8 cellular contexts compared by ENCODE assay signal in the genomic region with DNA sequence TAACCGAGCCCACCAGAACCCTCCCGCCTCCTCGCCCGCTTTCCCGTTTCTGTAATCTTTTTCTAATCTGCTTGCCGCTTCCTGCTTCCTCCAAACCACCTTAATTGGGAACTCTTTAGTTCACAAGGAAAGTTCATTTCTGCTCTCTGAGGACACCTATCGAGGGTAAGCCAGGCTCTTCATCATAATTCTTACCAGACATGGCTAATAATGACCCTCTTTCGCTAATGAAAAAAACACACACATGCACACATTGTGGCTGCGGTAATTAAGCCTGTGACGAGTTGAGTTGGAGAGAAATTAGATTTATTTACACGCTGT.
DNase-seq lines count a peak whose midpoint lies in the region; ATAC-seq, FAIRE-seq and TF ChIP-seq lines count a peak whose summit lies in the region.

No MANE protein-coding gene starts in this region.

- H3K27ac ChIP-seq in A673 (ENCODE audit: low read depth, low read length, poor library complexity, severe bottlenecking) (peak overlapping the region; percentile 78), HUES6 (ENCODE audit: low read depth, low read length) (peak overlapping the region; percentile 79), HepG2 (ENCODE audit: extremely low read length, insufficient read depth, low read length) (no peak overlapping the region)

- H3K27ac Mint-ChIP-seq in chondrocyte (ENCODE audit: unreplicated experiment), result no peak overlapping the region
- H3K27ac Mint-ChIP-seq in type B pancreatic cell, result peak overlapping the region; percentile 69

- no peak overlapping the region for H3K4me2 ChIP-seq in HepG2 (ENCODE audit: low read depth, low read length)

- H3K27me3 Mint-ChIP-seq in chondrocyte (ENCODE audit: low read depth) (peaks cover 1% of the 10 kb centered on the region), type B pancreatic cell (peaks cover 4% of the 10 kb centered on the region)

- H3K79me2 ChIP-seq in HepG2 (ENCODE audit: insufficient read depth, low read length), result no peaks in the 10 kb centered on the region

- BruUV-seq in A673 (replicated peaks; lab: Mats Ljungman, UMichigan), result no TSS peak
- BruUV-seq in HepG2 (replicated peaks; lab: Mats Ljungman, UMichigan), result no TSS peak

- DNase-seq in A673 (ENCODE audit: low spot score) (peak; percentile 86), chondrocyte (ENCODE audit: low spot score) (no peak), HepG2 (ENCODE audit: low spot score) (no peak), type B pancreatic cell (ENCODE audit: extremely low spot score, unreplicated experiment) (no peak), NCI-H2081 treated with DMSO at 0.1 percent for 48 hours (lab: John Stamatoyannopoulos, UW) (no peak), NCI-H187 treated with DMSO at 0.1 percent for 48 hours (lab: John Stamatoyannopoulos, UW) (no peak), DMS53 treated with DMSO at 0.1 percent for 48 hours (lab: John Stamatoyannopoulos, UW; ENCODE audit: unreplicated experiment) (no peak)

- H3K9ac ChIP-seq in HUES6 (ENCODE audit: low read length) (peak overlapping the region; percentile 71), HepG2 (ENCODE audit: insufficient read depth, low read depth, low read length) (no peak overlapping the region)

- H3K36me3 ChIP-seq in A673 (ENCODE audit: insufficient read depth, low read length, poor library complexity, severe bottlenecking) (no peaks in the 10 kb centered on the region), HUES6 (ENCODE audit: control insufficient read depth, insufficient read depth, low read length) (no peaks in the 10 kb centered on the region), HepG2 (replicated peaks in 1 of 2; ENCODE audit: control insufficient read depth in 1 of 2, insufficient read depth in 2 of 2, low read length in 2 of 2) (no peaks in the 10 kb centered on the region)

- WGBS in HepG2 (ENCODE audit: low lambda C conversion rate), result 15% methylated on average over 11 of the region's 11 CpGs

- no peak for TF ChIP-seq RAD21 in HepG2 (CRISPR knock-in tag; IDR thresholded peaks at IDR 0.05)

- H2AFZ ChIP-seq in HepG2 (ENCODE audit: low read length), result no peak overlapping the region

- H3K4me3 Mint-ChIP-seq in chondrocyte (ENCODE audit: unreplicated experiment) (peak overlapping the region; percentile 60), type B pancreatic cell (peak overlapping the region; percentile 81)

- CTCF ChIA-PET in A673 (lab: Charles Lee) (interaction anchor here (1.3 kb wide), 1 partner anchor 198 kb away, joined by 6 read pairs; no protein-coding TSS in a partner anchor), HepG2 (lab: Yijun Ruan, JAX; ENCODE audit: low intra/inter-chr PET ratio, low total read pairs) (no interaction called here)

- no peak for TF ChIP-seq EP300 in HepG2 (IDR thresholded peaks at IDR 0.05; ENCODE audit: low read depth in 2 of 2, low read length in 2 of 2)
- no peak for TF ChIP-seq EP300 in HepG2 (CRISPR knock-in tag; IDR thresholded peaks at IDR 0.05; ENCODE audit: borderline replicate concordance)

- H3K4me1 ChIP-seq in A673 (ENCODE audit: insufficient read depth, low read length, poor library complexity, severe bottlenecking), result peaks cover 18% of the 10 kb centered on the region
- H3K4me1 ChIP-seq in HUES6 (ENCODE audit: control insufficient read depth, insufficient read depth, low read length), result peaks cover 50% of the 10 kb centered on the region
- H3K4me1 ChIP-seq in HepG2 (ENCODE audit: insufficient read depth, low read length), result no peaks in the 10 kb centered on the region

- POLR2A ChIA-PET in A673 (lab: Charles Lee; ENCODE audit: low non-redundant PET) (no interaction called here), HepG2 (lab: Yijun Ruan, JAX) (no interaction called here)

- no peaks in the 10 kb centered on the region for H3K9me3 ChIP-seq in A673 (ENCODE audit: low read depth, low read length, poor library complexity, severe bottlenecking)
- H3K9me3 ChIP-seq in HUES6 (ENCODE audit: control insufficient read depth, insufficient read depth, low read depth, low read length), result no peaks in the 10 kb centered on the region
- no peaks in the 10 kb centered on the region for H3K9me3 ChIP-seq in HepG2 (ENCODE audit: low read length)

- H3K36me3 Mint-ChIP-seq in chondrocyte (ENCODE audit: low read depth) (no peaks in the 10 kb centered on the region), type B pancreatic cell (no peaks in the 10 kb centered on the region)

- TF ChIP-seq CTCF in A673 (conservative IDR thresholded peaks at IDR 0.05; ENCODE audit: low read depth, low read length) (peak; percentile 68), chondrocyte (IDR thresholded peaks at IDR 0.05) (peak; percentile 80), HepG2 (CRISPR knock-in tag; IDR thresholded peaks at IDR 0.05) (peak; percentile 28; the same call in 1 of the 2 replicates), type B pancreatic cell (conservative IDR thresholded peaks at IDR 0.05) (peak; percentile 60)

- H3K4me1 Mint-ChIP-seq in chondrocyte (ENCODE audit: low read depth), result peaks cover 24% of the 10 kb centered on the region
- H3K4me1 Mint-ChIP-seq in type B pancreatic cell (ENCODE audit: unreplicated experiment), result peaks cover 64% of the 10 kb centered on the region

- TF ChIP-seq POLR2A in HepG2 (IDR thresholded peaks at IDR 0.05; ENCODE audit: insufficient read depth in 1 of 2, low read depth in 2 of 2, low read length in 2 of 2), result no peak

- in situ Hi-C loops in HepG2 (cut with HindIII; ENCODE audit: extremely low pct_ligation_motif_present, low pct_unique_long_range_greater_than_20kb), result no loop called here

- no peaks in the 10 kb centered on the region for H4K20me1 ChIP-seq in HepG2 (ENCODE audit: insufficient read depth, low read length)

- H3K27me3 ChIP-seq in A673 (replicated peaks; ENCODE audit: insufficient read depth, low read depth, low read length, poor library complexity) (no peaks in the 10 kb centered on the region), HUES6 (ENCODE audit: control insufficient read depth, insufficient read depth, low read length) (no peaks in the 10 kb centered on the region), HepG2 (ENCODE audit: control insufficient read depth in 1 of 2, insufficient read depth in 2 of 2, low read length in 2 of 2) (peaks cover 6 to 47% of the 10 kb centered on the region in 2 experiments; a peak in 4 of 5 replicates)

- peak; percentile 61 for FAIRE-seq in HepG2 (lab: Jason Lieb, UNC)

- H3K4me3 ChIP-seq in A673 (ENCODE audit: low read depth, low read length, poor library complexity, severe bottlenecking) (peak overlapping the region; percentile 31), HUES6 (ENCODE audit: low read depth, low read length) (peak overlapping the region; percentile 40), HepG2 (replicated peaks in 1 of 3; ENCODE audit: insufficient read depth in 1 of 3, low read depth in 2 of 3, low read length in 3 of 3) (no peak overlapping the region)

- intact Hi-C loops in A673 (cut with micrococcal nuclease; ENCODE audit: unreplicated experiment) (loop anchor here (5.0 to 10.0 kb wide), 2 partner anchors 102 to 110 kb away; a partner anchor contains a TSS), HepG2 (cut with micrococcal nuclease; ENCODE audit: unreplicated experiment) (no loop called here)

- H3K9me3 Mint-ChIP-seq in chondrocyte (ENCODE audit: low read depth) (no peaks in the 10 kb centered on the region), type B pancreatic cell (no peaks in the 10 kb centered on the region)

- peak; percentile 47; the same call in 2 of the 3 replicates for ATAC-seq in HepG2

TF ChIP-seq in HepG2, 621 proteins besides CTCF, POLR2A, EP300 and RAD21 (continues in another document):
- TF ChIP-seq NFYB (CRISPR knock-in tag; IDR thresholded peaks at IDR 0.05), result no peak
- TF ChIP-seq, protein P1, sequence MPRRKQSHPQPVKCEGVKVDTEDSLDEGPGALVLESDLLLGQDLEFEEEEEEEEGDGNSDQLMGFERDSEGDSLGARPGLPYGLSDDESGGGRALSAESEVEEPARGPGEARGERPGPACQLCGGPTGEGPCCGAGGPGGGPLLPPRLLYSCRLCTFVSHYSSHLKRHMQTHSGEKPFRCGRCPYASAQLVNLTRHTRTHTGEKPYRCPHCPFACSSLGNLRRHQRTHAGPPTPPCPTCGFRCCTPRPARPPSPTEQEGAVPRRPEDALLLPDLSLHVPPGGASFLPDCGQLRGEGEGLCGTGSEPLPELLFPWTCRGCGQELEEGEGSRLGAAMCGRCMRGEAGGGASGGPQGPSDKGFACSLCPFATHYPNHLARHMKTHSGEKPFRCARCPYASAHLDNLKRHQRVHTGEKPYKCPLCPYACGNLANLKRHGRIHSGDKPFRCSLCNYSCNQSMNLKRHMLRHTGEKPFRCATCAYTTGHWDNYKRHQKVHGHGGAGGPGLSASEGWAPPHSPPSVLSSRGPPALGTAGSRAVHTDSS (CRISPR knock-in tag; conservative IDR thresholded peaks at IDR 0.05), result no peak
- TF ChIP-seq, protein P2, sequence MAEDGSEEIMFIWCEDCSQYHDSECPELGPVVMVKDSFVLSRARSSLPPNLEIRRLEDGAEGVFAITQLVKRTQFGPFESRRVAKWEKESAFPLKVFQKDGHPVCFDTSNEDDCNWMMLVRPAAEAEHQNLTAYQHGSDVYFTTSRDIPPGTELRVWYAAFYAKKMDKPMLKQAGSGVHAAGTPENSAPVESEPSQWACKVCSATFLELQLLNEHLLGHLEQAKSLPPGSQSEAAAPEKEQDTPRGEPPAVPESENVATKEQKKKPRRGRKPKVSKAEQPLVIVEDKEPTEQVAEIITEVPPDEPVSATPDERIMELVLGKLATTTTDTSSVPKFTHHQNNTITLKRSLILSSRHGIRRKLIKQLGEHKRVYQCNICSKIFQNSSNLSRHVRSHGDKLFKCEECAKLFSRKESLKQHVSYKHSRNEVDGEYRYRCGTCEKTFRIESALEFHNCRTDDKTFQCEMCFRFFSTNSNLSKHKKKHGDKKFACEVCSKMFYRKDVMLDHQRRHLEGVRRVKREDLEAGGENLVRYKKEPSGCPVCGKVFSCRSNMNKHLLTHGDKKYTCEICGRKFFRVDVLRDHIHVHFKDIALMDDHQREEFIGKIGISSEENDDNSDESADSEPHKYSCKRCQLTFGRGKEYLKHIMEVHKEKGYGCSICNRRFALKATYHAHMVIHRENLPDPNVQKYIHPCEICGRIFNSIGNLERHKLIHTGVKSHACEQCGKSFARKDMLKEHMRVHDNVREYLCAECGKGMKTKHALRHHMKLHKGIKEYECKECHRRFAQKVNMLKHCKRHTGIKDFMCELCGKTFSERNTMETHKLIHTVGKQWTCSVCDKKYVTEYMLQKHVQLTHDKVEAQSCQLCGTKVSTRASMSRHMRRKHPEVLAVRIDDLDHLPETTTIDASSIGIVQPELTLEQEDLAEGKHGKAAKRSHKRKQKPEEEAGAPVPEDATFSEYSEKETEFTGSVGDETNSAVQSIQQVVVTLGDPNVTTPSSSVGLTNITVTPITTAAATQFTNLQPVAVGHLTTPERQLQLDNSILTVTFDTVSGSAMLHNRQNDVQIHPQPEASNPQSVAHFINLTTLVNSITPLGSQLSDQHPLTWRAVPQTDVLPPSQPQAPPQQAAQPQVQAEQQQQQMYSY (CRISPR knock-in tag; IDR thresholded peaks at IDR 0.05), result no peak

Comparison
In these comparisons a context has a peak if more than half of its experiments do, and no peak if none do; other contexts are left out.
1. H3K4me3 ChIP-seq: peak in A673 (single experiment) and HUES6 (single experiment); none in HepG2 (0 of 3).
2. CTCF ChIP-seq: peak in every context shown above with its lines; median percentile 80 in chondrocyte; 68 in A673; 60 in type B pancreatic cell; 28 in HepG2.